8 cellular contexts compared by ENCODE assay signal in genomic region chr10:46544989-46545791, GRCh38. TPM values are rescaled to one million over a fixed set of nuclear protein-coding genes. Genes with fewer than 3 reads are reported as not detected.
DNase-seq lines count a peak whose midpoint lies in the region; ATAC-seq and TF ChIP-seq lines count a peak whose summit lies in the region.

No MANE protein-coding gene starts in this region.

- BruUV-seq in HCT116 (replicated peaks; lab: Mats Ljungman, UMichigan) = no TSS peak

- H3K9ac ChIP-seq in HCT116 (ENCODE audit: low read length) = no peak overlapping the region

- no peaks in the 10 kb centered on the region for H4K20me1 ChIP-seq in HCT116 (ENCODE audit: insufficient read depth)

- H3K79me2 ChIP-seq in HCT116 (ENCODE audit: insufficient read depth, low read length) = no peaks in the 10 kb centered on the region

- no peak overlapping the region for H3K27ac ChIP-seq in HCT116 (ENCODE audit: low read depth, low read length)

- no peaks in the 10 kb centered on the region for H3K9me3 ChIP-seq in HCT116 (ENCODE audit: control insufficient read depth in 1 of 2, insufficient read depth in 1 of 2, low read depth in 1 of 2, low read length in 2 of 2)

- no peaks in the 10 kb centered on the region for H3K9me2 ChIP-seq in HCT116 (ENCODE audit: insufficient read depth)

- POLR2A ChIA-PET in BJ (lab: Charles Lee) (no interaction called here), HCT116 (lab: Charles Lee) (interaction anchor here (0.6 kb wide), 1 partner anchor 29 kb away, joined by 3 read pairs; no protein-coding TSS in a partner anchor)

- peak; percentile 57 for TF ChIP-seq CTCF in BJ (IDR thresholded peaks at IDR 0.05; ENCODE audit: insufficient read depth, low read depth, low read length)
- peak; percentile 48 to 66 (median 63); a peak in 5 of 6 replicates for TF ChIP-seq CTCF in HCT116 (IDR thresholded peaks at IDR 0.05 in 2 of 3, conservative IDR thresholded peaks at IDR 0.05 in 1 of 3; ENCODE audit: borderline replicate concordance in 1 of 3, insufficient read depth in 1 of 3, low read depth in 2 of 3, low read length in 2 of 3)
- TF ChIP-seq CTCF in kidney epithelial cell (IDR thresholded peaks at IDR 0.05; ENCODE audit: insufficient read depth, low read length, poor library complexity, severe bottlenecking) = peak; percentile 28

- CTCF ChIA-PET in BJ (lab: Yijun Ruan, JAX) = interaction anchor here (1.1 to 5.9 kb wide), 10 partner anchors 8 to 316 kb away, joined by 3 to 18 read pairs (median 6); no protein-coding TSS in a partner anchor
- CTCF ChIA-PET in HCT116 (lab: Charles Lee) = interaction anchor here (0.7 to 0.8 kb wide), 3 partner anchors 10 to 17 kb away, joined by 3 to 6 read pairs (median 3); no protein-coding TSS in a partner anchor

- TF ChIP-seq POLR2A in HCT116 (IDR thresholded peaks at IDR 0.05; ENCODE audit: borderline replicate concordance, extremely low read depth, insufficient read depth, insufficient read length) = no peak

- H3K4me2 ChIP-seq in HCT116 (ENCODE audit: low read length) = no peak overlapping the region

- no peak overlapping the region for H2AFZ ChIP-seq in HCT116 (ENCODE audit: low read depth, low read length, poor library complexity, severe bottlenecking)

- TF ChIP-seq RAD21 in HCT116 (IDR thresholded peaks at IDR 0.05; ENCODE audit: low read depth) = no peak; the same call in none of the 2 replicates

- H3K4me1 ChIP-seq in HCT116 (ENCODE audit: control insufficient read depth in 1 of 2, insufficient read depth in 2 of 2, low read length in 2 of 2) = no peaks in the 10 kb centered on the region

- RAD21 ChIA-PET in HCT116 (lab: Charles Lee; ENCODE audit: low non-redundant PET in 1 of 2, low total read pairs in 2 of 2, uncharacterized antibody in 2 of 2, unreplicated experiment in 2 of 2) = no interaction called here

- no peak overlapping the region for H3K4me3 ChIP-seq in BJ (ENCODE audit: low read depth, low read length)
- no peak overlapping the region for H3K4me3 ChIP-seq in HCT116 (replicated peaks in 1 of 2; ENCODE audit: low read depth in 1 of 2, low read length in 2 of 2)
- no peak overlapping the region for H3K4me3 ChIP-seq in kidney epithelial cell (ENCODE audit: low read depth, low read length)

- ATAC-seq in HCT116 (peak; percentile 67), HG02970 (IDR thresholded peaks at IDR 0.05; ENCODE audit: low FRiP score, unreplicated experiment) (no peak), GM21526 (IDR thresholded peaks at IDR 0.05; ENCODE audit: low FRiP score, unreplicated experiment) (no peak), HG03342 (IDR thresholded peaks at IDR 0.05; ENCODE audit: unreplicated experiment) (no peak)

- H3K27me3 ChIP-seq in BJ (ENCODE audit: control insufficient read depth, insufficient read depth, low read length) (no peaks in the 10 kb centered on the region; the same call in 1 of the 2 replicates), HCT116 (ENCODE audit: insufficient read depth, low read length) (no peaks in the 10 kb centered on the region), kidney epithelial cell (ENCODE audit: control insufficient read depth, insufficient read depth, low read length) (peaks cover 11% of the 10 kb centered on the region)

- H3K36me3 ChIP-seq in BJ (ENCODE audit: control insufficient read depth, insufficient read depth, low read length) (no peaks in the 10 kb centered on the region), HCT116 (ENCODE audit: control insufficient read depth in 1 of 2, insufficient read depth in 2 of 2, low read length in 2 of 2) (no peaks in the 10 kb centered on the region), kidney epithelial cell (ENCODE audit: control insufficient read depth, insufficient read depth, low read length) (no peaks in the 10 kb centered on the region)

- no peak for DNase-seq in BJ (ENCODE audit: low read depth)
- peak; percentile 10 for DNase-seq in HCT116 (ENCODE audit: low read depth, low spot score)
- peak; percentile 11 for DNase-seq in activated naive CD4-positive, alpha-beta T cell treated with anti-CD3 and anti-CD28 coated beads, Interleukin-2, amount 50 U/mL, for 16 hours
- no peak for DNase-seq in kidney epithelial cell (ENCODE audit: low read depth)
- DNase-seq in NCI-H2171 treated with DMSO at 0.1 percent for 48 hours (lab: John Stamatoyannopoulos, UW) = no peak

- intact Hi-C loops in HCT116 (cut with micrococcal nuclease) = no loop called here

TF ChIP-seq in HCT116, 20 proteins besides CTCF, POLR2A, EP300 and RAD21:
- TF ChIP-seq EGR1 (IDR thresholded peaks at IDR 0.05; ENCODE audit: low read depth) (no peak), TCF7L2 (IDR thresholded peaks at IDR 0.05; ENCODE audit: borderline replicate concordance, extremely low read depth, insufficient read depth, insufficient read length) (no peak), ZFX (IDR thresholded peaks at IDR 0.05) (no peak)

RNA-seq across cellular contexts. Expression of gene GPRIN2, which starts 11.3 kb away (rescaled TPM):
- polyA plus RNA-seq in BJ (2011; rRNA removed) = 0.04 TPM in 1 of 2 replicates, not detected in the other
- not detected in 2 replicates for polyA minus RNA-seq in BJ (2011; rRNA and poly(A)+ RNA removed)
- total RNA-seq in HCT116 (2021; ENCODE audit: unreplicated experiment) (1.7 TPM), kidney epithelial cell (9.2 and 17.0 TPM in 2 replicates)
- polyA plus RNA-seq in HCT116 (2012) = 1.0 TPM in 2 replicates

RNA-seq across cellular contexts. Expression of gene SYT15, which starts 33.7 kb away (rescaled TPM):
- polyA plus RNA-seq in BJ (2011; rRNA removed) = 0.92 and 2.3 TPM in 2 replicates
- 1.1 and 1.7 TPM in 2 replicates for polyA minus RNA-seq in BJ (2011; rRNA and poly(A)+ RNA removed)
- 1.6 TPM for total RNA-seq in HCT116 (2021; ENCODE audit: unreplicated experiment)
- 0.35 and 0.51 TPM in 2 replicates for polyA plus RNA-seq in HCT116 (2012)
- 0.07 and 0.17 TPM in 2 replicates for total RNA-seq in kidney epithelial cell

Comparison
In these comparisons a context has a peak if more than half of its experiments do, and no peak if none do; other contexts are left out.
1. DNase-seq: peak in HCT116 (single experiment) and activated naive CD4-positive, alpha-beta T cell treated with anti-CD3 and anti-CD28 coated beads, Interleukin-2, amount 50 U/mL, for 16 hours (single experiment); none in BJ (single experiment), kidney epithelial cell (single experiment) and NCI-H2171 treated with DMSO at 0.1 percent for 48 hours (single experiment).
2. Peak in every context shown above with its lines, with median percentiles within 50 percentile points of each other: CTCF ChIP-seq.